20 cellular contexts compared by ENCODE assay signal in genomic region chr11:86241956-86242525, GRCh38. TPM values are rescaled to one million over a fixed set of nuclear protein-coding genes. Genes with fewer than 3 reads are reported as not detected.
DNase-seq lines count a peak whose midpoint lies in the region; ATAC-seq and TF ChIP-seq lines count a peak whose summit lies in the region.
"Had no signal": no experiment of that assay in that cellular context is flagged by ENCODE, and none has a peak within 500 bp of the region (broad histone marks: within the 10 kb centered on the region; RNA-seq: fewer than 3 reads in every experiment).

No MANE protein-coding gene starts in this region.

- no peak for TF ChIP-seq CTCF in HL-60 (IDR thresholded peaks at IDR 0.05; ENCODE audit: insufficient read depth, low read length)
- no peak for TF ChIP-seq CTCF in neural crest cell (conservative IDR thresholded peaks at IDR 0.05)

- H3K9me3 Mint-ChIP-seq in activated T-cell treated with anti-CD3 and anti-CD28 coated beads, Interleukin-2, amount 50 U/mL, for 72 hours: no peaks in the 10 kb centered on the region
- H3K9me3 Mint-ChIP-seq in neural crest cell: no peaks in the 10 kb centered on the region
- H3K9me3 Mint-ChIP-seq in activated naive CD8-positive, alpha-beta T cell treated with anti-CD3 and anti-CD28 coated beads for 36 hours: no peaks in the 10 kb centered on the region
- H3K9me3 Mint-ChIP-seq: CD8-positive, alpha-beta T cell; HFFc6 had no signal

- H3K27ac ChIP-seq in HL-60 (replicated peaks): peak overlapping the region; percentile 1; the same call in 1 of the 2 replicates
- H3K27ac ChIP-seq: SJCRH30 had no signal

- no peak for DNase-seq in activated T-cell treated with anti-CD3 and anti-CD28 coated beads, Interleukin-2, amount 50 U/mL, for 72 hours
- no peak for DNase-seq in activated T-cell treated with anti-CD3 and anti-CD28 coated beads, Interleukin-2, amount 50 U/mL, for 1 hour
- DNase-seq in HL-60 (ENCODE audit: low read depth in 1 of 2, low spot score in 1 of 2) (peak in 1 of 2 experiments; percentile 56), SKM-1 (lab: John Stamatoyannopoulos, UW; ENCODE audit: unreplicated experiment) (peak; percentile 31), neural crest cell (ENCODE audit: low read depth, low spot score) (no peak)
- no peak for DNase-seq in activated naive CD8-positive, alpha-beta T cell treated with anti-CD3 and anti-CD28 coated beads for 36 hours
- DNase-seq: BE2C; CD8-positive, alpha-beta T cell; H7; HFFc6; MM.1S; NCI-H1092 treated with DMSO at 0.1 percent for 48 hours; NCI-H146; NCI-H2029 treated with DMSO at 0.1 percent for 48 hours; NCI-H226; NCI-H510A treated with DMSO at 0.1 percent for 48 hours; NCI-H748 treated with DMSO at 0.1 percent for 48 hours; SJCRH30 had no signal

- H3K27ac Mint-ChIP-seq in activated T-cell treated with anti-CD3 and anti-CD28 coated beads, Interleukin-2, amount 50 U/mL, for 72 hours: peak overlapping the region; percentile 23
- no peak overlapping the region for H3K27ac Mint-ChIP-seq in neural crest cell (ENCODE audit: unreplicated experiment)
- no peak overlapping the region for H3K27ac Mint-ChIP-seq in activated naive CD8-positive, alpha-beta T cell treated with anti-CD3 and anti-CD28 coated beads for 36 hours
- H3K27ac Mint-ChIP-seq: CD8-positive, alpha-beta T cell; HFFc6 had no signal

- H3K4me1 Mint-ChIP-seq in activated T-cell treated with anti-CD3 and anti-CD28 coated beads, Interleukin-2, amount 50 U/mL, for 72 hours (ENCODE audit: low read depth): peaks cover 18% of the 10 kb centered on the region
- no peaks in the 10 kb centered on the region for H3K4me1 Mint-ChIP-seq in neural crest cell
- peaks cover 6% of the 10 kb centered on the region for H3K4me1 Mint-ChIP-seq in activated naive CD8-positive, alpha-beta T cell treated with anti-CD3 and anti-CD28 coated beads for 36 hours

- no peaks in the 10 kb centered on the region for H3K27me3 Mint-ChIP-seq in activated T-cell treated with anti-CD3 and anti-CD28 coated beads, Interleukin-2, amount 50 U/mL, for 72 hours (ENCODE audit: low read depth)
- peaks cover 29% of the 10 kb centered on the region for H3K27me3 Mint-ChIP-seq in neural crest cell (ENCODE audit: low read depth)
- H3K27me3 Mint-ChIP-seq in activated naive CD8-positive, alpha-beta T cell treated with anti-CD3 and anti-CD28 coated beads for 36 hours: peaks cover 10% of the 10 kb centered on the region

- no peaks in the 10 kb centered on the region for H3K36me3 Mint-ChIP-seq in activated T-cell treated with anti-CD3 and anti-CD28 coated beads, Interleukin-2, amount 50 U/mL, for 72 hours (ENCODE audit: insufficient read depth in 2 of 2)
- H3K36me3 Mint-ChIP-seq in neural crest cell (ENCODE audit: low read depth): no peaks in the 10 kb centered on the region
- peaks cover 9% of the 10 kb centered on the region for H3K36me3 Mint-ChIP-seq in activated naive CD8-positive, alpha-beta T cell treated with anti-CD3 and anti-CD28 coated beads for 36 hours
- H3K36me3 Mint-ChIP-seq: CD8-positive, alpha-beta T cell had no signal

- no peak for ATAC-seq in activated T-cell treated with anti-CD3 and anti-CD28 coated beads, Interleukin-2, amount 50 U/mL, for 72 hours (replicated peaks in 1 of 2)
- no peak for ATAC-seq in GM21786 (IDR thresholded peaks at IDR 0.05; ENCODE audit: unreplicated experiment)
- ATAC-seq: CD8-positive, alpha-beta T cell; Panc1 had no signal

- no peaks in the 10 kb centered on the region for H3K27me3 ChIP-seq in HL-60 (ENCODE audit: insufficient read depth, poor library complexity, severe bottlenecking)
- H3K27me3 ChIP-seq: SJCRH30 had no signal

- H3K4me3 Mint-ChIP-seq in activated T-cell treated with anti-CD3 and anti-CD28 coated beads, Interleukin-2, amount 50 U/mL, for 72 hours: peak overlapping the region in 1 of 2 donors; percentile 11
- peak overlapping the region; percentile 36 for H3K4me3 Mint-ChIP-seq in neural crest cell
- no peak overlapping the region for H3K4me3 Mint-ChIP-seq in activated naive CD8-positive, alpha-beta T cell treated with anti-CD3 and anti-CD28 coated beads for 36 hours
- H3K4me3 Mint-ChIP-seq: CD8-positive, alpha-beta T cell; HFFc6 had no signal

- H3K4me3 ChIP-seq in HL-60 (replicated peaks; ENCODE audit: insufficient read depth, low read length): no peak overlapping the region
- H3K4me3 ChIP-seq: SJCRH30 had no signal

RNA-seq across cellular contexts. Expression of gene EED, which starts 2.5 kb away (rescaled TPM):
- 10 to 100 TPM; 57.2 to 73.2 TPM for total RNA-seq in activated T-cell treated with anti-CD3 and anti-CD28 coated beads, Interleukin-2, amount 50 U/mL, for 72 hours
- total RNA-seq in neural crest cell: 39.2 and 41.8 TPM in 2 replicates
- total RNA-seq in activated naive CD8-positive, alpha-beta T cell treated with anti-CD3 and anti-CD28 coated beads for 36 hours: 10 to 100 TPM; 85.3 to 86.7 TPM

RNA-seq across cellular contexts. Expression of gene HIKESHI, which starts 60.0 kb away (rescaled TPM):
- total RNA-seq in activated T-cell treated with anti-CD3 and anti-CD28 coated beads, Interleukin-2, amount 50 U/mL, for 72 hours: 10 to 100 TPM; 63.8 to 64.0 TPM
- total RNA-seq in neural crest cell: 52.6 and 56.7 TPM in 2 replicates
- total RNA-seq in activated naive CD8-positive, alpha-beta T cell treated with anti-CD3 and anti-CD28 coated beads for 36 hours: 10 to 100 TPM; 52.9 to 57.0 TPM
